In the genomic region with DNA sequence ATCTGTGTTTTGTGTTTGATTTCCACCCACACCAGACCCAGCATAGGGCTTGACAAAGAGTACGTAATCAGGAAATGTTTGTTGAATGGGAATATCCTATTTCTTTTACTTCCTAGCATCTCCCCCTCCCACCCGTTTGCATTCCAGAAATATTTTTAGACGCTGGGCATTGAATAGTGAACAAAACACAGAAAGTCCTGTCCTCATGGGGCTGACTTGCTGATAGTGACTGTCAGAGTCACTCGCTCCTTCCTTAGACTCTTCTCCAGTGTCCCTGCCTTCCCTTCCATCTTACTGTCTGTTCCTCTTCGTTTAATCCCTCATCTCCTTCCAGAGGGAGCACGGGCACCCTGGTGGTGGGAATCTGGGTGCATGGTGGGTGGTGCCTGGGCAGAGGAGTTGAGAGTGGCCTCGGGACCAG, we compare ENCODE assay signal across 8 cellular contexts. TPM values are rescaled to one million over a fixed set of nuclear protein-coding genes. Genes with fewer than 3 reads are reported as not detected.
DNase-seq lines count a peak whose midpoint lies in the region; TF ChIP-seq lines count a peak whose summit lies in the region.

No MANE protein-coding gene starts in this region.

- peaks cover 0 to 10% (median 7%) of the 10 kb centered on the region in 4 donors for H3K36me3 ChIP-seq in sigmoid colon

- no peak for DNase-seq in activated CD4-positive, alpha-beta T cell treated with anti-CD3 and anti-CD28 coated beads, Interleukin-2, amount 10 ng/mL, durations not matched to agents 7 days and 5 days
- no peak for DNase-seq in activated CD4-positive, alpha-beta T cell treated with anti-CD3 and anti-CD28 coated beads for 4 hours
- DNase-seq in SW 1271 (lab: John Stamatoyannopoulos, UW) (peak; percentile 28 to 32), fibroblast of peridontal ligament (ENCODE audit: extremely low read depth) (peak; percentile 25), sigmoid colon (no peak), T-helper 9 cell (no peak), DMS79 treated with DMSO at 0.1 percent for 48 hours (lab: John Stamatoyannopoulos, UW) (no peak), G401 (ENCODE audit: low spot score) (no peak)

- H3K36me3 Mint-ChIP-seq in activated CD4-positive, alpha-beta T cell treated with anti-CD3 and anti-CD28 coated beads, Interleukin-2, amount 10 ng/mL, durations not matched to agents 7 days and 5 days (ENCODE audit: low read depth): peaks cover 25% of the 10 kb centered on the region

- POLR2A ChIA-PET in activated CD4-positive, alpha-beta T cell treated with anti-CD3 and anti-CD28 coated beads, Interleukin-2, amount 10 ng/mL, durations not matched to agents 7 days and 5 days (lab: Charles Lee): no interaction called here

- peak overlapping the region; percentile 95 for H3K4me3 Mint-ChIP-seq in activated CD4-positive, alpha-beta T cell treated with anti-CD3 and anti-CD28 coated beads, Interleukin-2, amount 10 ng/mL, durations not matched to agents 7 days and 5 days

- CTCF ChIA-PET in activated CD4-positive, alpha-beta T cell treated with anti-CD3 and anti-CD28 coated beads, Interleukin-2, amount 10 ng/mL, durations not matched to agents 7 days and 5 days (lab: Charles Lee): interaction anchor here (0.6 to 1.7 kb wide), 6 partner anchors 15 to 1251 kb away, joined by 3 to 10 read pairs (median 4); no protein-coding TSS in a partner anchor

- TF ChIP-seq POLR2A in sigmoid colon (IDR thresholded peaks at IDR 0.05): no peak

- TF ChIP-seq CTCF in sigmoid colon (IDR thresholded peaks at IDR 0.05): peak in 1 of 4 experiments; percentile 17

- peak overlapping the region; percentile 97 for H3K27ac Mint-ChIP-seq in activated CD4-positive, alpha-beta T cell treated with anti-CD3 and anti-CD28 coated beads, Interleukin-2, amount 10 ng/mL, durations not matched to agents 7 days and 5 days

- H3K4me1 ChIP-seq in sigmoid colon: peaks cover 0 to 34% (median 25%) of the 10 kb centered on the region in 4 donors

- H3K9me3 ChIP-seq in sigmoid colon: no peaks in the 10 kb centered on the region

- H3K4me3 ChIP-seq in sigmoid colon: peak overlapping the region; percentile 63 to 77 (median 68)

- in situ Hi-C loops in G401 (cut with HindIII; ENCODE audit: low sequenced_read_pairs): no loop called here

- no peaks in the 10 kb centered on the region for H3K9me3 Mint-ChIP-seq in activated CD4-positive, alpha-beta T cell treated with anti-CD3 and anti-CD28 coated beads, Interleukin-2, amount 10 ng/mL, durations not matched to agents 7 days and 5 days

- peaks cover 52% of the 10 kb centered on the region for H3K4me1 Mint-ChIP-seq in activated CD4-positive, alpha-beta T cell treated with anti-CD3 and anti-CD28 coated beads, Interleukin-2, amount 10 ng/mL, durations not matched to agents 7 days and 5 days

- H3K27ac ChIP-seq in sigmoid colon: peak overlapping the region; percentile 86 to 94 (median 90)

- intact Hi-C loops in sigmoid colon (cut with DNase I): loop anchor here (2.0 to 10.0 kb wide), 6 partner anchors 70 to 978 kb away; partner anchors contain the start of gene SLC25A29

- 15 to 30% methylated on average over 7 of the region's 7 CpGs for WGBS in sigmoid colon, 2 donors

- no peak for TF ChIP-seq EP300 in sigmoid colon (IDR thresholded peaks at IDR 0.05)

- no peaks in the 10 kb centered on the region for H3K27me3 Mint-ChIP-seq in activated CD4-positive, alpha-beta T cell treated with anti-CD3 and anti-CD28 coated beads, Interleukin-2, amount 10 ng/mL, durations not matched to agents 7 days and 5 days

- no peaks in the 10 kb centered on the region for H3K27me3 ChIP-seq in sigmoid colon

RNA-seq across cellular contexts. Expression of gene WDR25, which starts 0.5 kb away (rescaled TPM):
- total RNA-seq in activated CD4-positive, alpha-beta T cell treated with anti-CD3 and anti-CD28 coated beads, Interleukin-2, amount 10 ng/mL, durations not matched to agents 7 days and 5 days: 1 to 10 TPM; 6.8 to 7.0 TPM
- 10 to 100 TPM in 3 of 4 donors, 1 to 10 TPM in 1; 8.7 to 21.0 (median 11.5) TPM for total RNA-seq in sigmoid colon
- polyA plus RNA-seq in sigmoid colon: 1 to 10 TPM; 6.9 to 9.6 (median 7.3) TPM
- total RNA-seq in G401 (2014; rRNA removed; shearing (Covaris generic)): 4.6 and 19.8 TPM in 2 replicates

RNA-seq across cellular contexts. Expression of gene SLC25A47, which starts 53.6 kb away (rescaled TPM):
- not detected for total RNA-seq in activated CD4-positive, alpha-beta T cell treated with anti-CD3 and anti-CD28 coated beads, Interleukin-2, amount 10 ng/mL, durations not matched to agents 7 days and 5 days
- total RNA-seq in sigmoid colon: not detected
- polyA plus RNA-seq in sigmoid colon: under 1 TPM in 1 of 3 donors, not detected in 2; 0.22 TPM
- total RNA-seq in G401 (2014; rRNA removed; shearing (Covaris generic)): 0.06 TPM in 1 of 2 replicates, not detected in the other

Comparison
In these comparisons a context has a peak if more than half of its experiments do, and no peak if none do; other contexts are left out.
1. DNase-seq: peak in SW 1271 (2 of 2) and fibroblast of peridontal ligament (single experiment); none in activated CD4-positive, alpha-beta T cell treated with anti-CD3 and anti-CD28 coated beads, Interleukin-2, amount 10 ng/mL, durations not matched to agents 7 days and 5 days (single experiment), activated CD4-positive, alpha-beta T cell treated with anti-CD3 and anti-CD28 coated beads for 4 hours (0 of 2), sigmoid colon (single experiment), T-helper 9 cell (single experiment), DMS79 treated with DMSO at 0.1 percent for 48 hours (single experiment) and G401 (single experiment).